1 cellular context compared by ENCODE assay signal in genomic region chr17:180380-181212, GRCh38.
TF ChIP-seq lines count a peak whose summit lies in the region.

No MANE protein-coding gene starts in this region.

TF ChIP-seq in HEK293, 187 proteins besides CTCF, POLR2A, EP300 and RAD21 (continued from another document):
- TF ChIP-seq ZNF18 (tag by site-specific recombination; IDR thresholded peaks at IDR 0.05) (no peak), ZNF426 (tag by site-specific recombination; IDR thresholded peaks at IDR 0.05) (no peak), ZBTB6 (tag by site-specific recombination; IDR thresholded peaks at IDR 0.05) (no peak), ZNF214 (tag by site-specific recombination; IDR thresholded peaks at IDR 0.05; ENCODE audit: borderline replicate concordance) (no peak), HOXC10 (CRISPR knock-in tag; IDR thresholded peaks at IDR 0.05) (no peak), ZNF10 (tag by site-specific recombination; IDR thresholded peaks at IDR 0.05) (no peak), ZNF416 (tag by site-specific recombination; IDR thresholded peaks at IDR 0.05) (no peak), ZFP3 (tag by site-specific recombination; IDR thresholded peaks at IDR 0.05; ENCODE audit: low read depth) (no peak), ZNF223 (tag by site-specific recombination; IDR thresholded peaks at IDR 0.05) (no peak), KLF16 (tag by site-specific recombination; IDR thresholded peaks at IDR 0.05) (no peak), ZBTB21 (tag by site-specific recombination; IDR thresholded peaks at IDR 0.05) (no peak), GLI4 (tag by site-specific recombination; IDR thresholded peaks at IDR 0.05) (no peak), ZBTB7A (tag by site-specific recombination; IDR thresholded peaks at IDR 0.05; ENCODE audit: low read depth) (no peak), SCRT2 (tag by site-specific recombination; IDR thresholded peaks at IDR 0.05) (peak; percentile 56; the same call in 1 of the 2 replicates), ZNF239 (tag by site-specific recombination; IDR thresholded peaks at IDR 0.05) (no peak), ZIC2 (tag by site-specific recombination; IDR thresholded peaks at IDR 0.05) (peak; percentile 67), ZBTB11 (tag by site-specific recombination; conservative IDR thresholded peaks at IDR 0.05; ENCODE audit: low read depth) (peak; percentile 75), OSR2 (tag by site-specific recombination; IDR thresholded peaks at IDR 0.05) (no peak), ZBTB26 (tag by site-specific recombination; optimal IDR thresholded peaks at IDR 0.05) (peak; percentile 44), BCL6B (tag by site-specific recombination; IDR thresholded peaks at IDR 0.05) (no peak), ZNF677 (tag by site-specific recombination; IDR thresholded peaks at IDR 0.05) (no peak), ZNF585B (tag by site-specific recombination; IDR thresholded peaks at IDR 0.05) (no peak), ATF2 (tag by site-specific recombination; IDR thresholded peaks at IDR 0.05; ENCODE audit: low read depth) (no peak), GFI1B (tag by site-specific recombination; IDR thresholded peaks at IDR 0.05) (no peak), YY2 (tag by site-specific recombination; IDR thresholded peaks at IDR 0.05) (no peak), ZFP41 (tag by site-specific recombination; IDR thresholded peaks at IDR 0.05; ENCODE audit: borderline replicate concordance) (no peak), ZNF433 (tag by site-specific recombination; IDR thresholded peaks at IDR 0.05; ENCODE audit: low read depth) (no peak), ZNF621 (tag by site-specific recombination; IDR thresholded peaks at IDR 0.05) (no peak), ZBTB20 (tag by site-specific recombination; IDR thresholded peaks at IDR 0.05) (peak; percentile 12; the same call in 1 of the 2 replicates), ZNF121 (tag by site-specific recombination; IDR thresholded peaks at IDR 0.05) (no peak), SP7 (tag by site-specific recombination; IDR thresholded peaks at IDR 0.05) (no peak), ZNF629 (tag by site-specific recombination; IDR thresholded peaks at IDR 0.05) (no peak), ZNF510 (tag by site-specific recombination; IDR thresholded peaks at IDR 0.05; ENCODE audit: insufficient replicate concordance) (no peak), IKZF3 (tag by site-specific recombination; IDR thresholded peaks at IDR 0.05) (peak; percentile 19; the same call in 1 of the 2 replicates), ZNF335 (tag by site-specific recombination; conservative IDR thresholded peaks at IDR 0.05) (no peak; the same call in 1 of the 2 replicates), ZNF26 (tag by site-specific recombination; IDR thresholded peaks at IDR 0.05) (no peak), ZNF658 (tag by site-specific recombination; IDR thresholded peaks at IDR 0.05) (no peak), HOXA7 (CRISPR knock-in tag; IDR thresholded peaks at IDR 0.05; ENCODE audit: borderline replicate concordance) (no peak), ZXDB (tag by site-specific recombination; IDR thresholded peaks at IDR 0.05) (no peak)
